Comparison of ENCODE assay signal across 20 cellular contexts in genomic region chr10:103040424-103040823, GRCh38.
DNase-seq lines count a peak whose midpoint lies in the region; ATAC-seq, FAIRE-seq and TF ChIP-seq lines count a peak whose summit lies in the region.
"Had no signal": no experiment of that assay in that cellular context is flagged by ENCODE, and none has a peak within 500 bp of the region (broad histone marks: within the 10 kb centered on the region; RNA-seq: fewer than 3 reads in every experiment).

No MANE protein-coding gene starts in this region.

- no peak overlapping the region for H3K9ac ChIP-seq in keratinocyte (ENCODE audit: control insufficient read depth, extremely low read depth, insufficient read depth, low read length)
- H3K9ac ChIP-seq: BLaER1 treated with 17β-estradiol and CSF1 and Interleukin-3, amounts not matched to agents 10 nM and 100 nM had no signal

- H3K27ac Mint-ChIP-seq in natural killer cell = no peak overlapping the region
- H3K27ac Mint-ChIP-seq: T-helper 1 cell treated with Interleukin-12 subunit alpha and Interleukin-12 subunit beta and Interleukin-4 antibody, amounts not matched to agents 30 μg/mL and 1 μg/mL, for 36 hours had no signal

- no peaks in the 10 kb centered on the region for H3K36me3 ChIP-seq in keratinocyte (ENCODE audit: control insufficient read depth in 2 of 2, extremely low read depth in 1 of 2, insufficient read depth in 2 of 2, low read length in 2 of 2)
- no peaks in the 10 kb centered on the region for H3K36me3 ChIP-seq in OCI-LY7 (ENCODE audit: insufficient read depth, low read length)
- H3K36me3 ChIP-seq: BLaER1 treated with 17β-estradiol and CSF1 and Interleukin-3, amounts not matched to agents 10 nM and 100 nM; prostate gland; tibial nerve had no signal

- H3K4me3 Mint-ChIP-seq in natural killer cell = no peak overlapping the region
- H3K4me3 Mint-ChIP-seq: activated T-cell treated with anti-CD3 and anti-CD28 coated beads, Interleukin-2, amount 50 U/mL, for 72 hours; T-helper 1 cell treated with Interleukin-12 subunit alpha and Interleukin-12 subunit beta and Interleukin-4 antibody, amounts not matched to agents 30 μg/mL and 1 μg/mL, for 36 hours had no signal

- TF ChIP-seq CTCF in AG10803 (conservative IDR thresholded peaks at IDR 0.05; ENCODE audit: low read length) = no peak
- no peak for TF ChIP-seq CTCF in astrocyte of the cerebellum (IDR thresholded peaks at IDR 0.05; ENCODE audit: low read depth, low read length, missing control alignments)
- no peak for TF ChIP-seq CTCF in keratinocyte (optimal IDR thresholded peaks at IDR 0.05 in 1 of 3, IDR thresholded peaks at IDR 0.05 in 1 of 3, conservative IDR thresholded peaks at IDR 0.05 in 1 of 3; ENCODE audit: extremely low read depth in 1 of 3, insufficient read depth in 2 of 3, low read length in 3 of 3)
- no peak for TF ChIP-seq CTCF in OCI-LY7 (conservative IDR thresholded peaks at IDR 0.05; ENCODE audit: low read length)
- no peak for TF ChIP-seq CTCF in natural killer cell (IDR thresholded peaks at IDR 0.05)

- no peaks in the 10 kb centered on the region for H3K4me1 Mint-ChIP-seq in natural killer cell

- no peak overlapping the region for H3K4me3 ChIP-seq in AG10803 (ENCODE audit: low read length)
- H3K4me3 ChIP-seq in astrocyte of the cerebellum (ENCODE audit: low read depth, low read length) = no peak overlapping the region
- H3K4me3 ChIP-seq in keratinocyte (ENCODE audit: control insufficient read depth in 2 of 3, extremely low read depth in 1 of 3, insufficient read depth in 2 of 3, low read depth in 1 of 3, low read length in 3 of 3) = no peak overlapping the region
- H3K4me3 ChIP-seq in OCI-LY7 (ENCODE audit: low read depth, low read length, poor library complexity, severe bottlenecking) = no peak overlapping the region
- H3K4me3 ChIP-seq: BLaER1 treated with 17β-estradiol and CSF1 and Interleukin-3, amounts not matched to agents 10 nM and 100 nM; prostate gland; tibial nerve had no signal

- H3K79me2 ChIP-seq in keratinocyte (ENCODE audit: control insufficient read depth, insufficient read depth, low read length) (no peaks in the 10 kb centered on the region), OCI-LY7 (ENCODE audit: insufficient read depth, low read depth, low read length) (no peaks in the 10 kb centered on the region)

- no peaks in the 10 kb centered on the region for H4K20me1 ChIP-seq in keratinocyte (ENCODE audit: control insufficient read depth, extremely low read depth, insufficient read depth, low read length)
- H4K20me1 ChIP-seq in OCI-LY7 (ENCODE audit: insufficient read depth, low read length) = no peaks in the 10 kb centered on the region
- H4K20me1 ChIP-seq: BLaER1 treated with 17β-estradiol and CSF1 and Interleukin-3, amounts not matched to agents 10 nM and 100 nM had no signal

- H3K9me1 ChIP-seq in keratinocyte (ENCODE audit: control insufficient read depth, extremely low read depth, insufficient read depth, low read length) = no peaks in the 10 kb centered on the region

- H3K27ac ChIP-seq in keratinocyte (ENCODE audit: control insufficient read depth, insufficient read depth, low read length) (no peak overlapping the region), OCI-LY7 (ENCODE audit: low read depth, low read length, poor library complexity, severe bottlenecking) (no peak overlapping the region)
- H3K27ac ChIP-seq: BLaER1 treated with 17β-estradiol and CSF1 and Interleukin-3, amounts not matched to agents 10 nM and 100 nM; prostate gland; tibial nerve had no signal

- peak; percentile 52 for FAIRE-seq in keratinocyte (lab: Jason Lieb, UNC)

- CTCF ChIA-PET in OCI-LY7 (lab: Charles Lee; ENCODE audit: unreplicated experiment) = interaction anchor here (1.0 kb wide), 1 partner anchor 13 kb away, joined by 3 read pairs; no protein-coding TSS in a partner anchor

- H3K4me2 ChIP-seq in keratinocyte (ENCODE audit: control insufficient read depth, extremely low read depth, insufficient read depth, low read depth, low read length) (no peak overlapping the region), OCI-LY7 (ENCODE audit: low read length) (no peak overlapping the region)
- H3K4me2 ChIP-seq: BLaER1 treated with 17β-estradiol and CSF1 and Interleukin-3, amounts not matched to agents 10 nM and 100 nM had no signal

- in situ Hi-C loops in astrocyte of the cerebellum (cut with HindIII; ENCODE audit: low sequenced_read_pairs) = no loop called here

- H3K9me2 ChIP-seq in OCI-LY7 (ENCODE audit: insufficient read depth, low read length) = no peaks in the 10 kb centered on the region

- H3K9me3 ChIP-seq in keratinocyte (ENCODE audit: control insufficient read depth, low read depth, low read length) (no peaks in the 10 kb centered on the region), OCI-LY7 (ENCODE audit: low read length) (no peaks in the 10 kb centered on the region)
- H3K9me3 ChIP-seq: BLaER1 treated with 17β-estradiol and CSF1 and Interleukin-3, amounts not matched to agents 10 nM and 100 nM; prostate gland; tibial nerve had no signal

- H2AFZ ChIP-seq in keratinocyte (ENCODE audit: control insufficient read depth, low read length) = peak overlapping the region; percentile 0
- no peak overlapping the region for H2AFZ ChIP-seq in OCI-LY7 (ENCODE audit: low read length)

- dilution Hi-C loops in keratinocyte (cut with MboI; ENCODE audit: extremely low pct_ligation_motif_present, low sequenced_read_pairs) = no loop called here

- no peak for ATAC-seq in HG03521 (IDR thresholded peaks at IDR 0.05; ENCODE audit: unreplicated experiment)
- no peak for ATAC-seq in natural killer cell
- ATAC-seq: activated T-cell treated with anti-CD3 and anti-CD28 coated beads, Interleukin-2, amount 50 U/mL, for 72 hours had no signal

- intact Hi-C loops in OCI-LY7 (cut with micrococcal nuclease; ENCODE audit: unreplicated experiment) = no loop called here
- intact Hi-C loops in natural killer cell (cut with micrococcal nuclease) = no loop called here

- no TSS peak for BruUV-seq in OCI-LY7 (replicated peaks; lab: Mats Ljungman, UMichigan)

- H3K36me3 Mint-ChIP-seq in natural killer cell = no peaks in the 10 kb centered on the region

- H3K27me3 Mint-ChIP-seq in natural killer cell (ENCODE audit: low read depth in 2 of 2) = no peaks in the 10 kb centered on the region

- H3K4me1 ChIP-seq in keratinocyte (ENCODE audit: control insufficient read depth, extremely low read depth, insufficient read depth, low read length) (peaks cover 15% of the 10 kb centered on the region), OCI-LY7 (ENCODE audit: insufficient read depth, low read length, poor library complexity, severe bottlenecking) (no peaks in the 10 kb centered on the region)
- H3K4me1 ChIP-seq: prostate gland had no signal

- DNase-seq in AG10803 (ENCODE audit: low read depth) = peak; percentile 85
- DNase-seq in HT1080 (ENCODE audit: low read depth) = peak; percentile 81
- peak; percentile 75 for DNase-seq in astrocyte of the cerebellum (ENCODE audit: low read depth)
- peak; percentile 7 for DNase-seq in keratinocyte (ENCODE audit: low read depth, low spot score)
- DNase-seq in occipital lobe (lab: John Stamatoyannopoulos, UW) = no peak
- DNase-seq in OCI-LY7 (ENCODE audit: low spot score) = no peak
- DNase-seq in natural killer cell = no peak
- DNase-seq: activated CD4-positive, alpha-beta T cell treated with anti-CD3 and anti-CD28 coated beads for 4 hours; activated T-cell treated with anti-CD3 and anti-CD28 coated beads, Interleukin-2, amount 50 U/mL, for 72 hours; anterior cingulate cortex; DND-41; effector CD4-positive, alpha-beta T cell; glutamatergic neuron; NCI-H1105 treated with DMSO at 0.1 percent for 48 hours; NCI-H345 had no signal

- POLR2A ChIA-PET in OCI-LY7 (lab: Charles Lee) = no interaction called here

- H3K27me3 ChIP-seq in keratinocyte (ENCODE audit: control insufficient read depth, extremely low read depth, insufficient read depth, low read length) = no peaks in the 10 kb centered on the region
- H3K27me3 ChIP-seq: BLaER1 treated with 17β-estradiol and CSF1 and Interleukin-3, amounts not matched to agents 10 nM and 100 nM; tibial nerve had no signal

- no peaks in the 10 kb centered on the region for H3K9me3 Mint-ChIP-seq in natural killer cell
- H3K9me3 Mint-ChIP-seq: activated T-cell treated with anti-CD3 and anti-CD28 coated beads, Interleukin-2, amount 50 U/mL, for 72 hours; T-helper 1 cell treated with Interleukin-12 subunit alpha and Interleukin-12 subunit beta and Interleukin-4 antibody, amounts not matched to agents 30 μg/mL and 1 μg/mL, for 36 hours had no signal

Comparison
In these comparisons a context has a peak if more than half of its experiments do, and no peak if none do; other contexts are left out.
1. DNase-seq: peak in AG10803 (single experiment), HT1080 (single experiment), astrocyte of the cerebellum (single experiment) and keratinocyte (single experiment); none in occipital lobe (single experiment), OCI-LY7 (single experiment) and natural killer cell (single experiment).